9 cellular contexts compared by ENCODE assay signal in the genomic region with DNA sequence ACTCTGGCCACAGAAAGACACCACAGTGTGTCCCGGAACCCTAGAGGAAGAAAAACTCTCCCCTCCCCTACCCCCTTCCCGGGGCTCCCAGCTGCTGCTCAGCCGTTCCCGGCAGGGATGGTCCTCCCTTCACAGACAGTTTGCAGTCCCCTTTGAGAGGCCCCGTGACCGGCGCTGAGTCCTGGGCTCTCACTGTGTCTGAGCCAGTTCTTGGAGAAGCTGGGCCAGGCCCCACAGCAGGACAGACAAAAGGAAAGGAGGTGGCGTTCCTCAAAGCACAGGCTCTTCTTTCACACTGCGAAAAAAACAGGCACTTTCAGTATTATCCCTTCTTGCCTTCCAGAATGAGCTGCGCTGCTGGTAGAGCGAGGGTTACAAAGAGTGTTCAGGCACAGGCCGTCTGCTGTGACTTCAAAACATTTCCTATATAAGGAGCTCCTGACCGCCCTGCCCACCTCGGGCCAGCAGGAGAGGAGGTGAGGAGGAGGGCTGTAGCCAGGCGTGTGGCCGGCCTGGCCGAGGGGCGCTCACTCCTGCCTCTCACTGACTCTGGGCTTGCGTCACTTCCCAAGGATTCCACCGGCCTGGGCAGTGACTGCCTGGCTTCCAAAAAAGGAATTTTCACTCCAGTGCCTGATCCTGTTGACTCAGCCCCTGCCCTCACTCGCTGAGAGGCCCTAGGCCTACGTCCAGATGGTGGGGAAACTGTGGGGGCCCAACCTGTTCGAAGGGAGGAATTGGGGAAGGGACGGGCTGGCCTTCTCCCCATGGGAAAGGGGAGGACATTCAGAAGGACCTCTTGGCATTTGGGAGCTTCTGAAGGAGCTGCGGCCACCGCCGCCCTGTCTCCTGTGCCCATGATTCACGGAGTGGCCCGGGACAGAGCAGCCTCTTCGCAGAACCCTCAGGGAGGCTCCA. TPM values are rescaled to one million over a fixed set of nuclear protein-coding genes. Genes with fewer than 3 reads are reported as not detected.
DNase-seq lines count a peak whose midpoint lies in the region; ATAC-seq and TF ChIP-seq lines count a peak whose summit lies in the region.
"Had no signal": no experiment of that assay in that cellular context is flagged by ENCODE, and none has a peak within 500 bp of the region (broad histone marks: within the 10 kb centered on the region; RNA-seq: fewer than 3 reads in every experiment).

No MANE protein-coding gene starts in this region.

- ATAC-seq in left cardiac atrium (peak; percentile 96), GM21717 (IDR thresholded peaks at IDR 0.05; ENCODE audit: unreplicated experiment) (no peak)

- H3K9me3 ChIP-seq in ascending aorta: no peaks in the 10 kb centered on the region

- peak overlapping the region; percentile 90 for H3K27ac Mint-ChIP-seq in progenitor cell of endocrine pancreas
- no peak overlapping the region for H3K27ac Mint-ChIP-seq in activated T-helper 1 cell treated with anti-CD3 and anti-CD28 coated beads, Interleukin-12 subunit alpha, Interleukin-12 subunit beta, Interleukin-2, Interleukin-4 antibody, amounts not matched to agents 30 ng/mL and 10 ng/mL and 1 ng/mL, durations not matched to agents 14 hours and 24 hours and 36 hours

- no peaks in the 10 kb centered on the region for H3K9me3 Mint-ChIP-seq in progenitor cell of endocrine pancreas (ENCODE audit: low read depth)
- H3K9me3 Mint-ChIP-seq in activated T-helper 1 cell treated with anti-CD3 and anti-CD28 coated beads, Interleukin-12 subunit alpha, Interleukin-12 subunit beta, Interleukin-2, Interleukin-4 antibody, amounts not matched to agents 30 ng/mL and 10 ng/mL and 1 ng/mL, durations not matched to agents 14 hours and 24 hours and 36 hours: no peaks in the 10 kb centered on the region

- H3K27me3 ChIP-seq in ascending aorta: no peaks in the 10 kb centered on the region

- peak overlapping the region; percentile 95 to 99 for H3K27ac ChIP-seq in ascending aorta

- peaks cover 5% of the 10 kb centered on the region for H3K27me3 Mint-ChIP-seq in progenitor cell of endocrine pancreas
- peaks cover 6% of the 10 kb centered on the region for H3K27me3 Mint-ChIP-seq in activated T-helper 1 cell treated with anti-CD3 and anti-CD28 coated beads, Interleukin-12 subunit alpha, Interleukin-12 subunit beta, Interleukin-2, Interleukin-4 antibody, amounts not matched to agents 30 ng/mL and 10 ng/mL and 1 ng/mL, durations not matched to agents 14 hours and 24 hours and 36 hours (ENCODE audit: insufficient read depth)

- H3K4me1 Mint-ChIP-seq in progenitor cell of endocrine pancreas (ENCODE audit: low read depth): peaks cover 14% of the 10 kb centered on the region
- H3K4me1 Mint-ChIP-seq in activated T-helper 1 cell treated with anti-CD3 and anti-CD28 coated beads, Interleukin-12 subunit alpha, Interleukin-12 subunit beta, Interleukin-2, Interleukin-4 antibody, amounts not matched to agents 30 ng/mL and 10 ng/mL and 1 ng/mL, durations not matched to agents 14 hours and 24 hours and 36 hours (ENCODE audit: low read depth): no peaks in the 10 kb centered on the region

- peaks cover 3 to 21% of the 10 kb centered on the region in 2 donors for H3K4me1 ChIP-seq in ascending aorta

- TF ChIP-seq CTCF in ascending aorta (IDR thresholded peaks at IDR 0.05) (peak in 2 of 3 experiments; percentile 12 to 31), progenitor cell of endocrine pancreas (IDR thresholded peaks at IDR 0.05; ENCODE audit: unreplicated experiment) (peak; percentile 29)

- H3K4me3 ChIP-seq in ascending aorta: peak overlapping the region; percentile 38 to 66

- peak; percentile 97 for DNase-seq in ELR (ENCODE audit: low read depth)
- peak; percentile 73 to 97 for DNase-seq in ascending aorta (ENCODE audit: low spot score in 2 of 2)
- DNase-seq in left cardiac atrium: peak; percentile 91
- DNase-seq in progenitor cell of endocrine pancreas (ENCODE audit: low spot score, unreplicated experiment): peak; percentile 47
- no peak for DNase-seq in activated T-helper 1 cell treated with anti-CD3 and anti-CD28 coated beads, Interleukin-12 subunit alpha, Interleukin-12 subunit beta, Interleukin-2, Interleukin-4 antibody, amounts not matched to agents 30 ng/mL and 10 ng/mL and 1 ng/mL, durations not matched to agents 14 hours and 24 hours and 36 hours (ENCODE audit: low spot score)
- no peak for DNase-seq in COR-L47 (lab: John Stamatoyannopoulos, UW)
- DNase-seq in NCI-H748 (lab: John Stamatoyannopoulos, UW; ENCODE audit: unreplicated experiment): no peak
- DNase-seq: SHP77 treated with DMSO at 0.1 percent for 48 hours had no signal

- no peak overlapping the region for H3K4me3 Mint-ChIP-seq in progenitor cell of endocrine pancreas (ENCODE audit: low read depth)
- H3K4me3 Mint-ChIP-seq in activated T-helper 1 cell treated with anti-CD3 and anti-CD28 coated beads, Interleukin-12 subunit alpha, Interleukin-12 subunit beta, Interleukin-2, Interleukin-4 antibody, amounts not matched to agents 30 ng/mL and 10 ng/mL and 1 ng/mL, durations not matched to agents 14 hours and 24 hours and 36 hours: no peak overlapping the region

- intact Hi-C loops in ascending aorta (cut with DNase I): loop anchor here (1.0 to 5.0 kb wide), 4 partner anchors 8 to 332 kb away; a partner anchor contains a TSS
- intact Hi-C loops in left cardiac atrium (cut with DNase I): no loop called here
- intact Hi-C loops in activated T-helper 1 cell treated with anti-CD3 and anti-CD28 coated beads, Interleukin-12 subunit alpha, Interleukin-12 subunit beta, Interleukin-2, Interleukin-4 antibody, amounts not matched to agents 30 ng/mL and 10 ng/mL and 1 ng/mL, durations not matched to agents 14 hours and 24 hours and 36 hours (cut with micrococcal nuclease): no loop called here

- no peaks in the 10 kb centered on the region for H3K36me3 ChIP-seq in ascending aorta

- no peaks in the 10 kb centered on the region for H3K36me3 Mint-ChIP-seq in progenitor cell of endocrine pancreas (ENCODE audit: insufficient read depth)
- no peaks in the 10 kb centered on the region for H3K36me3 Mint-ChIP-seq in activated T-helper 1 cell treated with anti-CD3 and anti-CD28 coated beads, Interleukin-12 subunit alpha, Interleukin-12 subunit beta, Interleukin-2, Interleukin-4 antibody, amounts not matched to agents 30 ng/mL and 10 ng/mL and 1 ng/mL, durations not matched to agents 14 hours and 24 hours and 36 hours (ENCODE audit: low read depth)

RNA-seq across cellular contexts. Expression of a gene that starts 24.9 kb away (rescaled TPM):
- total RNA-seq in ascending aorta (not detected), left cardiac atrium (10 to 100 TPM; 11.4 to 17.2 TPM), progenitor cell of endocrine pancreas (not detected in 2 replicates)
- not detected in 2 replicates for total RNA-seq in activated T-helper 1 cell treated with anti-CD3 and anti-CD28 coated beads, Interleukin-12 subunit alpha, Interleukin-12 subunit beta, Interleukin-2, Interleukin-4 antibody, amounts not matched to agents 30 ng/mL and 10 ng/mL and 1 ng/mL, durations not matched to agents 14 hours and 24 hours and 36 hours

RNA-seq across cellular contexts. Expression of a gene that starts 29.0 kb away (rescaled TPM):
- total RNA-seq in ascending aorta: 800 TPM
- total RNA-seq in left cardiac atrium: 100 to 1,000 TPM; 211 to 254 TPM
- 7.2 and 10.7 TPM in 2 replicates for total RNA-seq in progenitor cell of endocrine pancreas
- total RNA-seq in activated T-helper 1 cell treated with anti-CD3 and anti-CD28 coated beads, Interleukin-12 subunit alpha, Interleukin-12 subunit beta, Interleukin-2, Interleukin-4 antibody, amounts not matched to agents 30 ng/mL and 10 ng/mL and 1 ng/mL, durations not matched to agents 14 hours and 24 hours and 36 hours: 29.0 and 32.1 TPM in 2 replicates

Comparison
In these comparisons a context has a peak if more than half of its experiments do, and no peak if none do; other contexts are left out.
1. DNase-seq: peak in ELR (single experiment), ascending aorta (2 of 2), left cardiac atrium (single experiment) and progenitor cell of endocrine pancreas (single experiment); none in activated T-helper 1 cell treated with anti-CD3 and anti-CD28 coated beads, Interleukin-12 subunit alpha, Interleukin-12 subunit beta, Interleukin-2, Interleukin-4 antibody, amounts not matched to agents 30 ng/mL and 10 ng/mL and 1 ng/mL, durations not matched to agents 14 hours and 24 hours and 36 hours (single experiment), COR-L47 (single experiment) and NCI-H748 (single experiment).
2. RNA of a gene that starts 24.9 kb away (total RNA-seq): 11.4 to 17.2 TPM in left cardiac atrium; not detected in activated T-helper 1 cell treated with anti-CD3 and anti-CD28 coated beads, Interleukin-12 subunit alpha, Interleukin-12 subunit beta, Interleukin-2, Interleukin-4 antibody, amounts not matched to agents 30 ng/mL and 10 ng/mL and 1 ng/mL, durations not matched to agents 14 hours and 24 hours and 36 hours, not detected in ascending aorta (single experiment) and not detected in progenitor cell of endocrine pancreas; every median in the first group is over 10 times any median in the second.